In genomic region chr4:77076889-77077635, GRCh38 we compare ENCODE assay signal across 1 cellular context.
TF ChIP-seq lines count a peak whose summit lies in the region.

No MANE protein-coding gene starts in this region.

TF ChIP-seq in SK-N-SH, 30 proteins besides CTCF, POLR2A, EP300 and RAD21 (continued from another document):
- TF ChIP-seq USF1 (IDR thresholded peaks at IDR 0.05; ENCODE audit: borderline replicate concordance, low read depth): no peak
- TF ChIP-seq NFIC (IDR thresholded peaks at IDR 0.05; ENCODE audit: borderline replicate concordance): no peak
- no peak for TF ChIP-seq GABPA (IDR thresholded peaks at IDR 0.05; ENCODE audit: low read depth)
- no peak for TF ChIP-seq TAF1 (IDR thresholded peaks at IDR 0.05; ENCODE audit: borderline replicate concordance, low read depth, low read length)
- no peak for TF ChIP-seq POLR2AphosphoS5 (IDR thresholded peaks at IDR 0.05; ENCODE audit: low read depth, low read length)
- TF ChIP-seq, protein P1, sequence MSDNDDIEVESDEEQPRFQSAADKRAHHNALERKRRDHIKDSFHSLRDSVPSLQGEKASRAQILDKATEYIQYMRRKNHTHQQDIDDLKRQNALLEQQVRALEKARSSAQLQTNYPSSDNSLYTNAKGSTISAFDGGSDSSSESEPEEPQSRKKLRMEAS (IDR thresholded peaks at IDR 0.05; ENCODE audit: low read depth): no peak
- no peak for TF ChIP-seq RFX5 (IDR thresholded peaks at IDR 0.05; ENCODE audit: low read length)
- TF ChIP-seq FOSL2 (IDR thresholded peaks at IDR 0.05; ENCODE audit: borderline replicate concordance, low read depth): no peak
- no peak for TF ChIP-seq TEAD4 (IDR thresholded peaks at IDR 0.05; ENCODE audit: borderline replicate concordance, insufficient read depth)
- TF ChIP-seq NRF1 (IDR thresholded peaks at IDR 0.05; ENCODE audit: low read depth, low read length): no peak
- TF ChIP-seq MXI1 (IDR thresholded peaks at IDR 0.05; ENCODE audit: low read depth, low read length): no peak
- no peak for TF ChIP-seq YY1 (IDR thresholded peaks at IDR 0.05; ENCODE audit: low read depth)
- no peak for TF ChIP-seq JUND (IDR thresholded peaks at IDR 0.05)
- no peak for TF ChIP-seq SIN3A (IDR thresholded peaks at IDR 0.05; ENCODE audit: borderline replicate concordance, low read depth, low read length)
- no peak for TF ChIP-seq GATA2 (CRISPR knock-in tag; IDR thresholded peaks at IDR 0.05)
